In the genomic region with DNA sequence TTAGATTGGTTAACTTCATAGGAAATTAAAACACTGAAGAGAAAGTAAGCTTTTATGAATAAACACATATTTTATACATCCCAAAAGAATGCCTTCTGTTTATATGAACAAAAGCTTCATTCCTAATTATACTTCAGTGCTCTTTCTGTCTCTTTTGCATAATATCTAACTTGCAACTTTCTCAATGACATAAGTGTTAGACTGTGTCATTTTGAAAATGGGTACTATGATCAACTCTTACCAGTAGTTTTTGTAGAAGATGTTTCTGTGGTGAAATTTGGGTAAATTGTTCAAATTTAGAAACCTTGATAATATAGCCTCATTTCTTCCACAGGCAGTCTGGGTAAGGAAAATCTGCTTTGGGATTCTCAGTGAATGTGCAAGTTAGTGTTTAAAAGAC, we compare ENCODE assay signal across 17 cellular contexts.
DNase-seq lines count a peak whose midpoint lies in the region; ATAC-seq and TF ChIP-seq lines count a peak whose summit lies in the region.
"Had no signal": no experiment of that assay in that cellular context is flagged by ENCODE, and none has a peak within 500 bp of the region (broad histone marks: within the 10 kb centered on the region; RNA-seq: fewer than 3 reads in every experiment).

No MANE protein-coding gene starts in this region.

- no peaks in the 10 kb centered on the region for H3K9me3 ChIP-seq in ascending aorta
- H3K9me3 ChIP-seq: psoas muscle, testis had no signal

- H3K27me3 ChIP-seq in ascending aorta, result no peaks in the 10 kb centered on the region
- H3K27me3 ChIP-seq: hepatocyte, testis had no signal

- H3K36me3 ChIP-seq in ascending aorta, result no peaks in the 10 kb centered on the region

- H3K4me1 ChIP-seq in ascending aorta, result no peaks in the 10 kb centered on the region
- H3K4me1 ChIP-seq: psoas muscle, testis had no signal

- TF ChIP-seq CTCF in ascending aorta (IDR thresholded peaks at IDR 0.05), result no peak

- intact Hi-C loops in ascending aorta (cut with DNase I), result no loop called here

- no peak overlapping the region for H3K27ac ChIP-seq in ascending aorta
- H3K27ac ChIP-seq: hepatocyte, psoas muscle, testis had no signal

- ATAC-seq in GM19351 (IDR thresholded peaks at IDR 0.05; ENCODE audit: unreplicated experiment) (peak; percentile 69), HG02610 (IDR thresholded peaks at IDR 0.05; ENCODE audit: unreplicated experiment) (peak; percentile 88), HG03342 (IDR thresholded peaks at IDR 0.05; ENCODE audit: unreplicated experiment) (peak; percentile 58), HG03571 (IDR thresholded peaks at IDR 0.05; ENCODE audit: unreplicated experiment) (no peak)
- ATAC-seq: HepG2, psoas muscle had no signal

- H3K4me3 ChIP-seq in ascending aorta, result no peak overlapping the region
- H3K4me3 ChIP-seq: hepatocyte, psoas muscle, smooth muscle cell, testis had no signal

- DNase-seq in DMS 273 (lab: John Stamatoyannopoulos, UW; ENCODE audit: unreplicated experiment) (no peak), ascending aorta (ENCODE audit: low spot score in 2 of 2) (no peak), AG08395 (ENCODE audit: low spot score) (no peak)
- DNase-seq: activated CD4-positive, alpha-beta T cell treated with anti-CD3 and anti-CD28 coated beads, Interleukin-2, amount 50 U/mL, for 4 hours; activated naive CD4-positive, alpha-beta T cell treated with anti-CD3 and anti-CD28 coated beads, Interleukin-2, amount 10 ng/mL, durations not matched to agents 7 days and 5 days; H9; NCI-H1694 treated with DMSO at 0.1 percent for 48 hours; NCI-H345; psoas muscle; testis had no signal
